11 cellular contexts compared by ENCODE assay signal in the genomic region with DNA sequence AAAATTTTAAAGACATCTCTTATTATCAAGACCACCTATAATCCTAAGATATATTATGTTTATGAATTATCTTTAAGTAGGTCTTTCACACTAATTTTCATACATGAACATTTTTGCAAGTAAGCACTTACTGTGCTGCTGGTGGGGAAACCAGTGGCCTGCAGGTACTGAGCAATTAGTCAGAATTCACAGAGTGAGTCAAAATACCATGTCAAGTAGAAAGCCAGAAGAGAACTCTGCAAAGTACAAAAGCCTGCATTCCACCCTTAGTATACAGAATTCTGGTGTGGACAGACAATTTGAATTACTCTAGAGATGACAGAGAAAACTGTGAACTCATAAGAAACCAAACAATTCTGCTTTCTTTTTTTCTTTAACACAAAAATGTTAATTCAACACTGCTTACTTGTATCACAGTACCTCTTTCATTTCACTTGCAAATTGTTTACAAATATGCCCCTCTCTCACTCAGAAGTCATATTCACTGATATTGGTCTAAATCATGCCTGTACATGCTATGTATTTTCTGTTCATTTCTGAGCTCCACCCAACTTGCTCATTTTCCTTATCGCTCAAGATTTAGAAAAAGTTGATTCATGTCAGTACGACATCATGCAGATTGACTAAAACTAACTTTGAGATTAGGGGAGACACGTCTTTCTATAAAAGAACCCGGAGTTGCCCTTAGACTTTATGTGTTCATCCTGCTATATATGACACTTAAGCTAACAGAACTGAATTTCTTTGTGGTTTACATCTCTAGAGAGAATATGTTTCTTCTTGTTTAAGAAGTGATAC.
DNase-seq lines count a peak whose midpoint lies in the region; ATAC-seq lines count a peak whose summit lies in the region.
"Had no signal": no experiment of that assay in that cellular context is flagged by ENCODE, and none has a peak within 500 bp of the region (broad histone marks: within the 10 kb centered on the region; RNA-seq: fewer than 3 reads in every experiment).

No MANE protein-coding gene starts in this region.

- no peaks in the 10 kb centered on the region for H3K27me3 Mint-ChIP-seq in activated naive CD4-positive, alpha-beta T cell treated with anti-CD3 and anti-CD28 coated beads, Interleukin-2, amount 10 ng/mL, durations not matched to agents 7 days and 5 days
- H3K27me3 Mint-ChIP-seq in activated CD4-positive, alpha-beta memory T cell treated with anti-CD3 and anti-CD28 coated beads, Interleukin-2, amount 10 ng/mL, durations not matched to agents 7 days and 5 days: no peaks in the 10 kb centered on the region
- H3K27me3 Mint-ChIP-seq: naive B cell had no signal

- H3K4me3 Mint-ChIP-seq in activated naive CD4-positive, alpha-beta T cell treated with anti-CD3 and anti-CD28 coated beads, Interleukin-2, amount 10 ng/mL, durations not matched to agents 7 days and 5 days: no peak overlapping the region
- no peak overlapping the region for H3K4me3 Mint-ChIP-seq in activated CD4-positive, alpha-beta memory T cell treated with anti-CD3 and anti-CD28 coated beads, Interleukin-2, amount 10 ng/mL, durations not matched to agents 7 days and 5 days
- H3K4me3 Mint-ChIP-seq: naive B cell had no signal

- DNase-seq in activated naive CD4-positive, alpha-beta T cell treated with anti-CD3 and anti-CD28 coated beads, Interleukin-2, amount 50 U/mL, for 72 hours (ENCODE audit: low spot score in 2 of 2): no peak
- no peak for DNase-seq in activated naive CD4-positive, alpha-beta T cell treated with anti-CD3 and anti-CD28 coated beads, Interleukin-2, amount 10 ng/mL, durations not matched to agents 7 days and 5 days
- no peak for DNase-seq in activated CD4-positive, alpha-beta memory T cell treated with anti-CD3 and anti-CD28 coated beads, Interleukin-2, amount 10 ng/mL, durations not matched to agents 7 days and 5 days
- no peak for DNase-seq in stimulated activated naive CD8-positive, alpha-beta T cell treated with anti-CD3 and anti-CD28 coated beads, Interleukin-15, Interleukin-2, amounts not matched to agents 100 U/mL and 50 U/mL, for 24 hours
- DNase-seq in left lobe of liver (ENCODE audit: low spot score) (no peak), OCI-M1 (lab: John Stamatoyannopoulos, UW) (no peak), ureter (ENCODE audit: low spot score) (no peak)
- DNase-seq: dorsolateral prefrontal cortex, naive B cell, stomach had no signal

- no peaks in the 10 kb centered on the region for H3K4me1 Mint-ChIP-seq in activated naive CD4-positive, alpha-beta T cell treated with anti-CD3 and anti-CD28 coated beads, Interleukin-2, amount 10 ng/mL, durations not matched to agents 7 days and 5 days
- H3K4me1 Mint-ChIP-seq in activated CD4-positive, alpha-beta memory T cell treated with anti-CD3 and anti-CD28 coated beads, Interleukin-2, amount 10 ng/mL, durations not matched to agents 7 days and 5 days: peaks cover 9% of the 10 kb centered on the region

- POLR2A ChIA-PET in activated CD4-positive, alpha-beta memory T cell treated with anti-CD3 and anti-CD28 coated beads, Interleukin-2, amount 10 ng/mL, durations not matched to agents 7 days and 5 days (lab: Charles Lee): interaction anchor here (0.6 to 1.0 kb wide), 2 partner anchors 10 to 11 kb away, joined by 3 read pairs; no protein-coding TSS in a partner anchor

- ATAC-seq in activated naive CD4-positive, alpha-beta T cell treated with anti-CD3 and anti-CD28 coated beads, Interleukin-2, amount 50 U/mL, for 72 hours: peak; percentile 78 to 91
- ATAC-seq in HG02870 (IDR thresholded peaks at IDR 0.05; ENCODE audit: unreplicated experiment): peak; percentile 93
- peak; percentile 79 for ATAC-seq in stimulated activated naive CD8-positive, alpha-beta T cell treated with anti-CD3 and anti-CD28 coated beads, Interleukin-15, Interleukin-2, amounts not matched to agents 100 U/mL and 50 U/mL, for 24 hours
- no peak for ATAC-seq in left lobe of liver

- CTCF ChIA-PET in activated naive CD4-positive, alpha-beta T cell treated with anti-CD3 and anti-CD28 coated beads, Interleukin-2, amount 10 ng/mL, durations not matched to agents 7 days and 5 days (lab: Charles Lee): no interaction called here
- CTCF ChIA-PET in activated CD4-positive, alpha-beta memory T cell treated with anti-CD3 and anti-CD28 coated beads, Interleukin-2, amount 10 ng/mL, durations not matched to agents 7 days and 5 days (lab: Charles Lee): interaction anchor here (1.3 kb wide), 1 partner anchor 185 kb away, joined by 3 read pairs; no protein-coding TSS in a partner anchor

- no peak overlapping the region for H3K27ac Mint-ChIP-seq in activated naive CD4-positive, alpha-beta T cell treated with anti-CD3 and anti-CD28 coated beads, Interleukin-2, amount 50 U/mL, for 72 hours
- H3K27ac Mint-ChIP-seq in activated naive CD4-positive, alpha-beta T cell treated with anti-CD3 and anti-CD28 coated beads, Interleukin-2, amount 10 ng/mL, durations not matched to agents 7 days and 5 days: no peak overlapping the region
- H3K27ac Mint-ChIP-seq in activated CD4-positive, alpha-beta memory T cell treated with anti-CD3 and anti-CD28 coated beads, Interleukin-2, amount 10 ng/mL, durations not matched to agents 7 days and 5 days: peak overlapping the region; percentile 68

- no peaks in the 10 kb centered on the region for H3K9me3 Mint-ChIP-seq in activated naive CD4-positive, alpha-beta T cell treated with anti-CD3 and anti-CD28 coated beads, Interleukin-2, amount 50 U/mL, for 72 hours
- no peaks in the 10 kb centered on the region for H3K9me3 Mint-ChIP-seq in activated naive CD4-positive, alpha-beta T cell treated with anti-CD3 and anti-CD28 coated beads, Interleukin-2, amount 10 ng/mL, durations not matched to agents 7 days and 5 days
- no peaks in the 10 kb centered on the region for H3K9me3 Mint-ChIP-seq in activated CD4-positive, alpha-beta memory T cell treated with anti-CD3 and anti-CD28 coated beads, Interleukin-2, amount 10 ng/mL, durations not matched to agents 7 days and 5 days
- H3K9me3 Mint-ChIP-seq: naive B cell had no signal

- no peaks in the 10 kb centered on the region for H3K36me3 Mint-ChIP-seq in activated naive CD4-positive, alpha-beta T cell treated with anti-CD3 and anti-CD28 coated beads, Interleukin-2, amount 50 U/mL, for 72 hours
- H3K36me3 Mint-ChIP-seq in activated naive CD4-positive, alpha-beta T cell treated with anti-CD3 and anti-CD28 coated beads, Interleukin-2, amount 10 ng/mL, durations not matched to agents 7 days and 5 days: no peaks in the 10 kb centered on the region
- no peaks in the 10 kb centered on the region for H3K36me3 Mint-ChIP-seq in activated CD4-positive, alpha-beta memory T cell treated with anti-CD3 and anti-CD28 coated beads, Interleukin-2, amount 10 ng/mL, durations not matched to agents 7 days and 5 days (ENCODE audit: low read depth)
- H3K36me3 Mint-ChIP-seq: naive B cell had no signal
